In genomic region chr3:196317702-196318467, GRCh38 we compare ENCODE assay signal across 8 cellular contexts. TPM values are rescaled to one million over a fixed set of nuclear protein-coding genes. Genes with fewer than 3 reads are reported as not detected.
DNase-seq lines count a peak whose midpoint lies in the region; ATAC-seq and TF ChIP-seq lines count a peak whose summit lies in the region.

Gene DYNLT2B, minus strand, starts transcription at chr3:196318240. Its CDS starts 88 bp downstream, at chr3:196318152.

- TF ChIP-seq CTCF in ascending aorta (IDR thresholded peaks at IDR 0.05), result no peak
- TF ChIP-seq CTCF in PC-9 (conservative IDR thresholded peaks at IDR 0.05), result no peak

- H3K36me3 ChIP-seq in ascending aorta (no peaks in the 10 kb centered on the region), PC-9 (ENCODE audit: low read depth) (peaks cover 12% of the 10 kb centered on the region)

- H3F3A ChIP-seq in PC-9 (ENCODE audit: insufficient read depth, low read depth), result peaks cover 53% of the 10 kb centered on the region

- no TSS peak for BruUV-seq in PC-9 (replicated peaks; lab: Mats Ljungman, UMichigan)

- POLR2A ChIA-PET in PC-9 (lab: Charles Lee; ENCODE audit: unreplicated experiment), result no interaction called here

- peak within 1 kb of the TSS; percentile 88 to 89 for H3K27ac ChIP-seq in ascending aorta
- H3K27ac ChIP-seq in PC-9, result no peak within 1 kb of the TSS

- no peaks in the 10 kb centered on the region; the same call in 1 of the 2 replicates for H4K20me1 ChIP-seq in PC-9 (ENCODE audit: insufficient read depth)

- intact Hi-C loops in T-helper 2 cell treated with Interferon-gamma antibody and Interleukin-4, amounts not matched to agents 100 ng/mL and 5 ng/mL, for 36 hours (cut with micrococcal nuclease), result loop anchor here (1.0 kb wide), 4 partner anchors 31 to 185 kb away; partner anchors contain the start of genes PCYT1A, RNF168 and UBXN7
- intact Hi-C loops in ascending aorta (cut with DNase I), result loop anchor here (1.0 to 5.0 kb wide), 4 partner anchors 31 to 250 kb away; partner anchors contain the start of genes FBXO45, PCYT1A, RNF168 and UBXN7
- intact Hi-C loops in PC-9 (cut with micrococcal nuclease; ENCODE audit: unreplicated experiment), result no loop called here

- H3K79me2 ChIP-seq in PC-9 (ENCODE audit: low read depth), result no peaks in the 10 kb centered on the region

- H2AFZ ChIP-seq in PC-9, result no peak within 1 kb of the TSS

- CTCF ChIA-PET in PC-9 (lab: Charles Lee), result no interaction called here

- H3K9me3 ChIP-seq in ascending aorta (no peaks in the 10 kb centered on the region), PC-9 (ENCODE audit: insufficient read depth, low read depth) (no peaks in the 10 kb centered on the region)

- H3K27me3 ChIP-seq in ascending aorta (no peaks in the 10 kb centered on the region), PC-9 (ENCODE audit: insufficient read depth, low read depth) (no peaks in the 10 kb centered on the region)

- DNase-seq in NCI-H187 (lab: John Stamatoyannopoulos, UW), result peak; percentile 53 to 72
- peak; percentile 49 to 91 for DNase-seq in ascending aorta (ENCODE audit: low spot score in 2 of 2)
- peak; percentile 98 for DNase-seq in hepatic stellate cell (ENCODE audit: low spot score)
- DNase-seq in retina, result peak; percentile 97
- DNase-seq in PC-9, result no peak

- H3K4me1 ChIP-seq in ascending aorta (no peaks in the 10 kb centered on the region), PC-9 (replicated peaks; ENCODE audit: insufficient read depth) (no peaks in the 10 kb centered on the region)

- peak within 1 kb of the TSS; percentile 92 to 97 for H3K4me3 ChIP-seq in ascending aorta
- no peak within 1 kb of the TSS for H3K4me3 ChIP-seq in PC-9

- H3K4me2 ChIP-seq in PC-9, result no peak within 1 kb of the TSS

- ATAC-seq in GM18498 (IDR thresholded peaks at IDR 0.05; ENCODE audit: unreplicated experiment), result peak; percentile 89
- ATAC-seq in HG02885 (IDR thresholded peaks at IDR 0.05; ENCODE audit: poor library complexity, unreplicated experiment), result peak; percentile 90

- no peaks in the 10 kb centered on the region for H3K9me2 ChIP-seq in PC-9 (ENCODE audit: insufficient read depth)

RNA-seq across cellular contexts. Expression of gene DYNLT2B, which starts in this region (rescaled TPM):
- total RNA-seq in T-helper 2 cell treated with Interferon-gamma antibody and Interleukin-4, amounts not matched to agents 100 ng/mL and 5 ng/mL, for 36 hours, result 19.8 and 20.4 TPM in 2 replicates
- total RNA-seq in ascending aorta, result not detected
- 5.1 and 5.3 TPM in 2 replicates for total RNA-seq in PC-9 (2021)

Comparison
In these comparisons a context has a peak if more than half of its experiments do, and no peak if none do; other contexts are left out.
1. Peak in DNase-seq, H3K4me3 ChIP-seq and H3K27ac ChIP-seq in ascending aorta; RNA of the gene not detected or under 1 TPM.
2. DNase-seq: peak in NCI-H187 (2 of 2), hepatic stellate cell (single experiment) and retina (single experiment); none in PC-9 (0 of 2).